ENCODE assay signal across 10 cellular contexts in the genomic region with DNA sequence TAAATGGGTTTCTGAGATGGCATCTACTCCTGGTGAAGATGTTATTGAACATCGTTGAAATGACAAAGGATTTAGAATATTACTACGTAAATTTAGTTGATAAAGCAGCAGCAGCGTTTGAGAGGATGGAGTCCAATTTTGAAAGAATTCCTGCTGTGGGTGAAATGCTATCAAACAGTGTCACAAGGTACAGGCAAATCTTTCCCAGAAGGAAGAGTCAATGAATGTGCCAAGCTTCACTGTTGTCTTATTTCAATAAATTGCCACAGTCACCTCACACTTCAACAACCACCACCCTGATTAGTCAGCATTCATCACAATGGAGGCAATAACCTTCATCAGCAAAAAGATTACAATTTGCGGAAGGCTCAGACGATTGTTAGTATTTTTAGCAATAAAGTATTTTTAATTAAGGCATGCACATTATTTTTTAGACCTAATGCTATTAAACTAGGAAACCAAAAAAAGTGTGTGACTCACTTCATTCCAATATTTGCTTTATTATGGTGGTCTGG.
"Had no signal": no experiment of that assay in that cellular context is flagged by ENCODE, and none has a peak within 500 bp of the region (broad histone marks: within the 10 kb centered on the region; RNA-seq: fewer than 3 reads in every experiment).

No MANE protein-coding gene starts in this region.

- H3K36me3 ChIP-seq: HAP-1 had no signal

- H3K9me3 ChIP-seq: HAP-1 had no signal

- ATAC-seq: HCT116, K562 had no signal

- H3K4me3 ChIP-seq: GM23248, HAP-1, K562 had no signal

- DNase-seq: GM23248, GOT3, H7, HFFc6, IMR-90, KG1 had no signal

- H3K9ac ChIP-seq: GM23248 had no signal

- H3K4me1 ChIP-seq: HAP-1 had no signal

- H2AFZ ChIP-seq: GM23248 had no signal

- H3K27ac ChIP-seq: GM23248, HL-60 had no signal

- FAIRE-seq: K562 had no signal
